ENCODE assay signal across 8 cellular contexts in genomic region chr11:63837027-63837688, GRCh38. TPM values are rescaled to one million over a fixed set of nuclear protein-coding genes. Genes with fewer than 3 reads are reported as not detected.
DNase-seq lines count a peak whose midpoint lies in the region; ATAC-seq, FAIRE-seq and TF ChIP-seq lines count a peak whose summit lies in the region.

No MANE protein-coding gene starts in this region.

- ATAC-seq in central memory CD8-positive, alpha-beta T cell (replicated peaks; ENCODE audit: extremely low read depth, poor library complexity, severe bottlenecking), result no peak
- ATAC-seq in HG03159 (IDR thresholded peaks at IDR 0.05; ENCODE audit: unreplicated experiment), result no peak

- intact Hi-C loops in kidney (cut with DNase I), result loop anchor here (5.0 kb wide), 1 partner anchor 110 kb away; no protein-coding TSS in a partner anchor

- peaks cover 42% of the 10 kb centered on the region for H3K4me1 Mint-ChIP-seq in central memory CD8-positive, alpha-beta T cell

- no peak overlapping the region for H3K4me3 ChIP-seq in kidney (ENCODE audit: low read length in 2 of 2)

- H3K9me3 Mint-ChIP-seq in central memory CD8-positive, alpha-beta T cell, result no peaks in the 10 kb centered on the region

- peak; percentile 60 for TF ChIP-seq CTCF in GM20000 (IDR thresholded peaks at IDR 0.05; ENCODE audit: extremely low read depth, missing control alignments)
- TF ChIP-seq CTCF in kidney (IDR thresholded peaks at IDR 0.05; ENCODE audit: borderline replicate concordance, extremely low read depth, insufficient read depth), result peak; percentile 95

- H3K4me1 ChIP-seq in kidney (ENCODE audit: control insufficient read depth in 1 of 2, insufficient read depth in 1 of 2, low read depth in 1 of 2, low read length in 2 of 2), result peaks cover 10 to 25% of the 10 kb centered on the region in 2 donors

- peak overlapping the region in 1 of 2 donors; percentile 74 for H3K9ac ChIP-seq in kidney (ENCODE audit: low read length in 2 of 2)

- FAIRE-seq in kidney (lab: Jason Lieb, UNC), result no peak

- H3K36me3 Mint-ChIP-seq in central memory CD8-positive, alpha-beta T cell (ENCODE audit: insufficient read depth), result peaks cover 27% of the 10 kb centered on the region

- H3K36me3 ChIP-seq in kidney (ENCODE audit: control insufficient read depth in 1 of 2, insufficient read depth in 2 of 2, low read length in 2 of 2), result peaks cover 0 to 2% of the 10 kb centered on the region in 2 donors

- H3K27ac Mint-ChIP-seq in central memory CD8-positive, alpha-beta T cell (ENCODE audit: low read depth), result no peak overlapping the region

- DNase-seq in A172 (ENCODE audit: low spot score), result peak; percentile 64
- peak; percentile 75 for DNase-seq in GM20000 (ENCODE audit: low spot score)
- peak; percentile 81 for DNase-seq in NCI-H345 (lab: John Stamatoyannopoulos, UW)
- DNase-seq in activated CD4-positive, CD25-positive, alpha-beta regulatory T cell treated with anti-CD3 and anti-CD28 coated beads, Interleukin-2, amount 50 U/mL, for 72 hours, result peak; percentile 68
- DNase-seq in central memory CD8-positive, alpha-beta T cell (ENCODE audit: low spot score in 2 of 2), result peak; percentile 63 to 66
- peak; percentile 71 for DNase-seq in kidney
- peak; percentile 67 for DNase-seq in stimulated activated CD4-positive, alpha-beta T cell treated with anti-CD3 and anti-CD28 coated beads, Interleukin-1b, Interleukin-23, amount 100 ng/mL, for 48 hours

- H3K9me3 ChIP-seq in kidney (ENCODE audit: control insufficient read depth in 1 of 2, low read length in 2 of 2), result no peaks in the 10 kb centered on the region

- H3K27ac ChIP-seq in kidney (ENCODE audit: low read depth in 2 of 2, low read length in 2 of 2), result no peak overlapping the region

- no peaks in the 10 kb centered on the region for H3K27me3 Mint-ChIP-seq in central memory CD8-positive, alpha-beta T cell

- peak overlapping the region; percentile 92 for H3K4me3 Mint-ChIP-seq in central memory CD8-positive, alpha-beta T cell

RNA-seq across cellular contexts. Expression of gene MARK2, which starts 1.8 kb away (rescaled TPM):
- 14.8 TPM in 2 replicates for total RNA-seq in A172 (2014; rRNA removed; shearing (Covaris generic))
- 42.6 TPM for total RNA-seq in kidney
- polyA plus RNA-seq in kidney (ENCODE audit: insufficient read depth, low read depth, low replicate concordance), result 11.7 TPM

RNA-seq across cellular contexts. Expression of gene SPINDOC, which starts 23.9 kb away (rescaled TPM):
- 23.0 and 40.1 TPM in 2 replicates for total RNA-seq in A172 (2014; rRNA removed; shearing (Covaris generic))
- total RNA-seq in kidney, result 10.9 TPM
- 14.2 TPM for polyA plus RNA-seq in kidney (ENCODE audit: insufficient read depth, low read depth, low replicate concordance)
